1 cellular context compared by ENCODE assay signal in the genomic region with DNA sequence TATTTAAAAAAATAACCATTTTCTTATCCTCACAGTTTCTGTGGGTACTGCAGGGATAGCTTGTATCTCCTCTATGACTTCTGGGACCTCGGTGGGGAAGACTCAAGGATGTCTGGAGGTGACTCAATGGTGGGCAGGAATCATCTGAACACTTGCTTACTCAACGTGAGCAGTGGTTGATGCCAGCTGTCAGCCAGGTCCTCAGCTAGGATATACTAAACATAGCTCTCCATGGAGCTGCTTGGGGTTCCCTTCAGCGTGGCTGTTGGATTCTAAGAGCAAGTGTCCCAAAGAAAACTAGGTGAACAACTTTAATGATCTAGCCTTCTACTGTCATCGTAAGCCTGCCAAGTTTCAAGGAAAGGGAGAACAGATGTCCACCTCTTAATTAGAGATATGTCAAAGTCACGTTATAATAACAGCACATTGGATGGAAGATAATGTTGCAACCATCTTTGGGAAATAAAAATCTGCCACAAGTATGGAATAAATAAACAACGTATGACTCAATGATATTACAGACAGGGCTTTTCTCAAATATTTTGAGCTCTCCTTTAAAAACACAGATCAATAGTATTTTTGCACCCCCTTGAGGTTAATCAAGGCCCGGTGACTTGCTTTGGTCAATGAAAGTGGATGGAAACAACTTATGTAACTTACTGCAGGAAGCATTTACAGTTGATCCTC.
TF ChIP-seq lines count a peak whose summit lies in the region.

No MANE protein-coding gene starts in this region.

TF ChIP-seq in HepG2, 621 proteins besides CTCF, POLR2A, EP300 and RAD21:
- TF ChIP-seq ZNF501 (CRISPR knock-in tag; IDR thresholded peaks at IDR 0.05) (no peak), BCL6 (CRISPR knock-in tag; IDR thresholded peaks at IDR 0.05) (no peak), ZBTB8A (CRISPR knock-in tag; IDR thresholded peaks at IDR 0.05; ENCODE audit: borderline replicate concordance, low read depth) (0 out of 2 replicates have a peak, but pooled peaks have one; percentile 49), STAG1 (CRISPR knock-in tag; IDR thresholded peaks at IDR 0.05) (0 out of 2 replicates have a peak, but pooled peaks have one; percentile 3)
